10 cellular contexts compared by ENCODE assay signal in the genomic region with DNA sequence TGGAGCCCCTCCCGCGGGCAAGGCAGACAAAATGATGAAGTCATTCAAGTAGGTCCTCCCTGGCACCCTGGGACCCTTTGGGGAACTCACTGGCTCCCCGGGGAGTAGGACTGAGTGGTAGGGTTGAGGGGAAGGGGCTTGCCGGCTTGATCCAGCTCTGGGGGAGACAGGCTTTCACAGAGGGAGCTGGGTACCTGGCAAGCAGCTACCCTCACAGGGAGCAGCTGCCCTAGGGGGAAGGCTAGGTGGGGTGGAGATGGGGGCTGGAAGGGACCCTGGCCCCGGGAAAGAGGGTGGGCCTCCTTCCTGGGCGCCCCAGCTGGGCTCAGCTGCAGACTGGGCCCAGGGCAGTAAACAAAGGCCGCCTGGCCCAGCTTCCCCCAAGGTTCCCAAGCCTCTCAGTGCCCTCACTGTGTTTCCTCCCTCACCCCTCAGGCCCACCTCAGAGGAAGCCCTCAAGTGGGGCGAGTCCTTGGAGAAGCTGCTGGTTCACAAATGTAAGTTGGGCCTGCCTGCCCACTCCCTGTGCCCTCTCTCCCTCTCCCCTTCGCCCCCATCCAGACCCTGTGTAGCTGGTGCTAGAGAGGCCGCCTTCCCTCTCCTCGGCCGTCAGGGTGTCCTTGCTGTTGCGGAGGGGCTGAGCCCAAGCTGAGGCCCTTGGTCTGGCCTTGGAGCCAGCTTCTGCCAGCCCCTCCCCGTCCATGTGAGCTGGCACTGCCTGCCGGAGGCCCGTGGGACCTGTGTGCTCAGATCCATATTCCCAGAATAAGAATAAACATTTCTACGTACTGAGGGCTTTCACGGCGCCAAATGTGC.
DNase-seq lines count a peak whose midpoint lies in the region; ATAC-seq and TF ChIP-seq lines count a peak whose summit lies in the region.
"Had no signal": no experiment of that assay in that cellular context is flagged by ENCODE, and none has a peak within 500 bp of the region (broad histone marks: within the 10 kb centered on the region; RNA-seq: fewer than 3 reads in every experiment).

No MANE protein-coding gene starts in this region.

- H3K9ac ChIP-seq in skeletal muscle tissue (ENCODE audit: low read depth in 1 of 3, low read length in 3 of 3): peak overlapping the region; percentile 75 to 85 (median 79)

- H3K36me3 ChIP-seq in kidney epithelial cell (ENCODE audit: control insufficient read depth, insufficient read depth, low read length): peaks cover 3% of the 10 kb centered on the region
- peaks cover 18 to 37% (median 20%) of the 10 kb centered on the region in 3 donors for H3K36me3 ChIP-seq in skeletal muscle tissue (ENCODE audit: control insufficient read depth in 3 of 3, insufficient read depth in 3 of 3, low read length in 3 of 3)

- H3K4me3 ChIP-seq in HFF-Myc (replicated peaks; ENCODE audit: low read depth, low read length) (peak overlapping the region; percentile 98), kidney epithelial cell (ENCODE audit: low read depth, low read length) (peak overlapping the region; percentile 77), skeletal muscle tissue (ENCODE audit: low read length in 3 of 3) (peak overlapping the region; percentile 69 to 76 (median 71))

- no peak for TF ChIP-seq CTCF in HFF-Myc (IDR thresholded peaks at IDR 0.05; ENCODE audit: low read depth, low read length, missing control alignments)
- TF ChIP-seq CTCF in kidney epithelial cell (IDR thresholded peaks at IDR 0.05; ENCODE audit: insufficient read depth, low read length, poor library complexity, severe bottlenecking): no peak

- peaks cover 55 to 81% (median 70%) of the 10 kb centered on the region in 3 donors for H3K4me1 ChIP-seq in skeletal muscle tissue (ENCODE audit: control insufficient read depth in 3 of 3, insufficient read depth in 3 of 3, low read length in 3 of 3)

- no peak for ATAC-seq in HG03378 (IDR thresholded peaks at IDR 0.05; ENCODE audit: unreplicated experiment)
- no peak for ATAC-seq in HG03095 (IDR thresholded peaks at IDR 0.05; ENCODE audit: unreplicated experiment)
- no peak for ATAC-seq in GM18511 (IDR thresholded peaks at IDR 0.05; ENCODE audit: unreplicated experiment)
- ATAC-seq in HG03439 (IDR thresholded peaks at IDR 0.05; ENCODE audit: unreplicated experiment): no peak

- H3K27me3 ChIP-seq in kidney epithelial cell (ENCODE audit: control insufficient read depth, insufficient read depth, low read length) (no peaks in the 10 kb centered on the region), skeletal muscle tissue (ENCODE audit: control insufficient read depth in 3 of 3, insufficient read depth in 3 of 3, low read length in 3 of 3) (no peaks in the 10 kb centered on the region)

- H3K9me3 ChIP-seq in skeletal muscle tissue (ENCODE audit: control insufficient read depth in 3 of 3, low read length in 3 of 3): no peaks in the 10 kb centered on the region

- no peak for DNase-seq in HFF-Myc (ENCODE audit: extremely low read depth, low read depth)
- no peak for DNase-seq in kidney epithelial cell (ENCODE audit: low read depth)
- DNase-seq: activated gamma-delta T cell treated with Interleukin-2 at 50 U/mL for 16 hours; stimulated activated naive CD4-positive, alpha-beta T cell had no signal

- peak overlapping the region; percentile 67 for H3K27ac ChIP-seq in cingulate gyrus (ENCODE audit: low read depth, low read length)
- H3K27ac ChIP-seq in skeletal muscle tissue (ENCODE audit: low read depth, low read length): peak overlapping the region; percentile 84
